In genomic region chr11:61906522-61906909, GRCh38 we compare ENCODE assay signal across 18 cellular contexts. TPM values are rescaled to one million over a fixed set of nuclear protein-coding genes. Genes with fewer than 3 reads are reported as not detected.
DNase-seq lines count a peak whose midpoint lies in the region; ATAC-seq, FAIRE-seq and TF ChIP-seq lines count a peak whose summit lies in the region.
"Had no signal": no experiment of that assay in that cellular context is flagged by ENCODE, and none has a peak within 500 bp of the region (broad histone marks: within the 10 kb centered on the region; RNA-seq: fewer than 3 reads in every experiment).

No MANE protein-coding gene starts in this region.

- peaks cover 26% of the 10 kb centered on the region for H3K4me1 Mint-ChIP-seq in nephron
- H3K4me1 Mint-ChIP-seq: B cell had no signal

- ATAC-seq in HepG2, result no peak
- ATAC-seq in right lobe of liver, result no peak
- ATAC-seq in GM21576 (IDR thresholded peaks at IDR 0.05; ENCODE audit: unreplicated experiment), result no peak
- ATAC-seq: CD8-positive, alpha-beta T cell had no signal

- no peak for TF ChIP-seq CTCF in HepG2 (CRISPR knock-in tag; IDR thresholded peaks at IDR 0.05)
- no peak for TF ChIP-seq CTCF in right lobe of liver (IDR thresholded peaks at IDR 0.05)
- no peak for TF ChIP-seq CTCF in HEK293 (tag by site-specific recombination; IDR thresholded peaks at IDR 0.05)
- no peak for TF ChIP-seq CTCF in nephron (IDR thresholded peaks at IDR 0.05; ENCODE audit: unreplicated experiment in 3 of 3)
- no peak for TF ChIP-seq CTCF in GM20000 (IDR thresholded peaks at IDR 0.05; ENCODE audit: extremely low read depth, missing control alignments)

- DNase-seq in HepG2 (ENCODE audit: low spot score), result no peak
- no peak for DNase-seq in right lobe of liver
- no peak for DNase-seq in NCI-H146 treated with DMSO at 0.1 percent for 48 hours (lab: John Stamatoyannopoulos, UW; ENCODE audit: unreplicated experiment)
- DNase-seq in GM20000 (ENCODE audit: low spot score), result no peak
- DNase-seq: Caco-2; CD8-positive, alpha-beta T cell; DND-41; GDM1; H7 had no signal

- 89% methylated on average over 7 of the region's 14 CpGs for WGBS in HepG2 (ENCODE audit: low lambda C conversion rate)
- WGBS in right lobe of liver (ENCODE audit: insufficient coverage, low coverage, low lambda C conversion rate, missing lambda C conversion rate), result no CpG with 5 or more reads among the region's 14 CpGs

- peaks cover 1 to 8% of the 10 kb centered on the region in 2 experiments; a peak in 2 of 5 replicates for H3K27me3 ChIP-seq in HepG2 (ENCODE audit: control insufficient read depth in 1 of 2, insufficient read depth in 2 of 2, low read length in 2 of 2)
- no peaks in the 10 kb centered on the region for H3K27me3 ChIP-seq in right lobe of liver

- H3K4me3 Mint-ChIP-seq in nephron, result no peak overlapping the region
- H3K4me3 Mint-ChIP-seq: B cell; CD14-positive monocyte; CD8-positive, alpha-beta T cell had no signal

- no peaks in the 10 kb centered on the region for H3K9me3 Mint-ChIP-seq in nephron
- H3K9me3 Mint-ChIP-seq: CD8-positive, alpha-beta T cell had no signal

- no peak overlapping the region for H3K27ac ChIP-seq in HepG2 (ENCODE audit: extremely low read length, insufficient read depth, low read length)
- no peak overlapping the region for H3K27ac ChIP-seq in right lobe of liver
- H3K27ac ChIP-seq in HEK293 (ENCODE audit: extremely low read depth, low read depth, low read length), result no peak overlapping the region

- peaks cover 18% of the 10 kb centered on the region for H3K36me3 Mint-ChIP-seq in nephron (ENCODE audit: low read depth)
- H3K36me3 Mint-ChIP-seq: CD14-positive monocyte; CD8-positive, alpha-beta T cell had no signal

- no peaks in the 10 kb centered on the region for H3K36me3 ChIP-seq in HepG2 (replicated peaks in 1 of 2; ENCODE audit: control insufficient read depth in 1 of 2, insufficient read depth in 2 of 2, low read length in 2 of 2)
- no peaks in the 10 kb centered on the region for H3K36me3 ChIP-seq in right lobe of liver
- peaks cover 0 to 6% of the 10 kb centered on the region in 2 experiments; a peak in 1 of 3 replicates for H3K36me3 ChIP-seq in HEK293 (ENCODE audit: control insufficient read depth in 2 of 2, insufficient read depth in 1 of 2, low read length in 2 of 2)

- intact Hi-C loops in HepG2 (cut with micrococcal nuclease; ENCODE audit: unreplicated experiment) (no loop called here), right lobe of liver (cut with DNase I) (loop anchor here in 1 of 2 donors (10.0 kb wide), 1 partner anchor 168 kb away; no protein-coding TSS in a partner anchor)

- no peak for FAIRE-seq in HepG2 (lab: Jason Lieb, UNC)
- FAIRE-seq: A204.1, GM12892, GM19239 had no signal

- H3K9ac ChIP-seq in HepG2 (ENCODE audit: insufficient read depth, low read depth, low read length), result no peak overlapping the region

- no peak for TF ChIP-seq POLR2A in HepG2 (IDR thresholded peaks at IDR 0.05; ENCODE audit: insufficient read depth in 1 of 2, low read depth in 2 of 2, low read length in 2 of 2)
- no peak for TF ChIP-seq POLR2A in right lobe of liver (IDR thresholded peaks at IDR 0.05)

- no TSS peak for BruUV-seq in HepG2 (replicated peaks; lab: Mats Ljungman, UMichigan)

- TF ChIP-seq EP300 in HepG2 (IDR thresholded peaks at IDR 0.05; ENCODE audit: low read depth in 2 of 2, low read length in 2 of 2) (no peak), HepG2 (CRISPR knock-in tag; IDR thresholded peaks at IDR 0.05; ENCODE audit: borderline replicate concordance) (no peak)

- H3K4me3 ChIP-seq in HepG2 (replicated peaks in 1 of 3; ENCODE audit: insufficient read depth in 1 of 3, low read depth in 2 of 3, low read length in 3 of 3), result no peak overlapping the region
- no peak overlapping the region for H3K4me3 ChIP-seq in right lobe of liver
- H3K4me3 ChIP-seq in HEK293 (ENCODE audit: low read depth, low read length), result no peak overlapping the region

- H3K79me2 ChIP-seq in HepG2 (ENCODE audit: insufficient read depth, low read length), result no peaks in the 10 kb centered on the region

- H3K9me3 ChIP-seq in HepG2 (ENCODE audit: low read length) (no peaks in the 10 kb centered on the region), right lobe of liver (no peaks in the 10 kb centered on the region), HEK293 (ENCODE audit: control insufficient read depth, insufficient read depth, low read depth, low read length) (no peaks in the 10 kb centered on the region)
- H3K9me3 ChIP-seq: Caco-2 had no signal

- no peak overlapping the region for H3K4me2 ChIP-seq in HepG2 (ENCODE audit: low read depth, low read length)

- H2AFZ ChIP-seq in HepG2 (ENCODE audit: low read length), result no peak overlapping the region

- peaks cover 38% of the 10 kb centered on the region for H3K4me1 ChIP-seq in HepG2 (ENCODE audit: insufficient read depth, low read length)
- no peaks in the 10 kb centered on the region for H3K4me1 ChIP-seq in right lobe of liver
- H3K4me1 ChIP-seq in HEK293 (ENCODE audit: control insufficient read depth, insufficient read depth, low read length), result no peaks in the 10 kb centered on the region
- H3K4me1 ChIP-seq: Caco-2 had no signal

- H3K27ac Mint-ChIP-seq in nephron, result peak overlapping the region in 2 of 3 experiments; percentile 33 to 58
- H3K27ac Mint-ChIP-seq: B cell; CD14-positive monocyte; CD8-positive, alpha-beta T cell had no signal

- POLR2A ChIA-PET in HepG2 (lab: Yijun Ruan, JAX) (interaction anchor here (1.0 kb wide), 1 partner anchor 17 kb away, joined by 4 read pairs; no protein-coding TSS in a partner anchor), HEK293 (lab: Yijun Ruan, JAX) (no interaction called here)

- no peak for TF ChIP-seq RAD21 in HepG2 (CRISPR knock-in tag; IDR thresholded peaks at IDR 0.05)

- H3K27me3 Mint-ChIP-seq in nephron (ENCODE audit: low read depth), result no peaks in the 10 kb centered on the region

- no peaks in the 10 kb centered on the region for H4K20me1 ChIP-seq in HepG2 (ENCODE audit: insufficient read depth, low read length)

- in situ Hi-C loops in HepG2 (cut with HindIII; ENCODE audit: extremely low pct_ligation_motif_present, low pct_unique_long_range_greater_than_20kb), result no loop called here

- CTCF ChIA-PET in HepG2 (lab: Yijun Ruan, JAX; ENCODE audit: low intra/inter-chr PET ratio, low total read pairs) (no interaction called here), HEK293 (lab: Yijun Ruan, JAX) (interaction anchor here (1.3 kb wide), 1 partner anchor 8 kb away, joined by 4 read pairs; no protein-coding TSS in a partner anchor)

RNA-seq across cellular contexts. Expression of gene RAB3IL1, which starts 10.8 kb away (rescaled TPM):
- 1.2 and 1.3 TPM in 2 replicates for total RNA-seq in HepG2 (2016; rRNA removed; fragmentation: Illumina TruSeq; extraction: Trizol)
- total RNA-seq in HepG2 (2016; cell fraction: cytosol; rRNA removed; fragmentation: Illumina TruSeq; extraction: Trizol; ENCODE audit: low read depth), result 0.61 and 2.5 TPM in 2 replicates
- total RNA-seq in HepG2 (2016; cell fraction: insoluble cytoplasmic fraction; rRNA removed; fragmentation: Illumina TruSeq; extraction: Trizol), result 1.2 and 1.4 TPM in 2 replicates
- total RNA-seq in HepG2 (2016; cell fraction: membrane; rRNA removed; fragmentation: Illumina TruSeq; extraction: Trizol), result 1.2 and 1.4 TPM in 2 replicates
- total RNA-seq in HepG2 (2016; cell fraction: nucleus; rRNA removed; fragmentation: Illumina TruSeq; extraction: Trizol), result 0.72 and 0.84 TPM in 2 replicates
- 2.0 and 2.2 TPM in 2 replicates for polyA plus RNA-seq in HepG2 (2011; rRNA removed)
- 1.3 and 3.0 TPM in 2 replicates for polyA plus RNA-seq in HepG2 (2011; cell fraction: cytosol; rRNA removed)
- polyA plus RNA-seq in HepG2 (2011; cell fraction: nucleus; rRNA removed), result 2.5 and 3.7 TPM in 2 replicates
- 1.4 and 2.3 TPM in 2 replicates for polyA plus RNA-seq in HepG2 (2012)
- 1.5 and 1.7 TPM in 2 replicates for polyA plus RNA-seq in HepG2 (2016; cell fraction: cytosol; fragmentation: Illumina TruSeq; extraction: Trizol; ENCODE audit: low read depth)
- 1.9 and 2.5 TPM in 2 replicates for polyA plus RNA-seq in HepG2 (2016; cell fraction: insoluble cytoplasmic fraction; fragmentation: Illumina TruSeq; extraction: Trizol; ENCODE audit: low read depth)
- polyA plus RNA-seq in HepG2 (2016; cell fraction: membrane; fragmentation: Illumina TruSeq; extraction: Trizol; ENCODE audit: low read depth), result 1.9 and 2.3 TPM in 2 replicates
- 2.9 and 6.6 TPM in 2 replicates for polyA plus RNA-seq in HepG2 (2016; cell fraction: nucleus; fragmentation: Illumina TruSeq; extraction: Trizol; ENCODE audit: insufficient read depth, low read depth)
- polyA minus RNA-seq in HepG2 (2011; rRNA and poly(A)+ RNA removed; ENCODE audit: low replicate concordance), result 2.6 and 7.7 TPM in 2 replicates
- polyA minus RNA-seq in HepG2 (2011; cell fraction: cytosol; rRNA and poly(A)+ RNA removed), result 2.8 and 11.9 TPM in 2 replicates
- polyA minus RNA-seq in HepG2 (2011; cell fraction: nucleus; rRNA and poly(A)+ RNA removed), result 1.1 and 1.3 TPM in 2 replicates
- 1 to 10 TPM; 3.2 to 9.1 (median 4.2) TPM for total RNA-seq in right lobe of liver
- total RNA-seq: B cell; CD8-positive, alpha-beta T cell had no signal
- polyA plus RNA-seq: CD14-positive monocyte had no signal

RNA-seq across cellular contexts. Expression of gene FADS3, which starts 15.2 kb away (rescaled TPM):
- 4.5 and 13.4 TPM in 2 replicates for total RNA-seq in HepG2 (2016; rRNA removed; fragmentation: Illumina TruSeq; extraction: Trizol)
- 8.3 and 10.6 TPM in 2 replicates for total RNA-seq in HepG2 (2016; cell fraction: cytosol; rRNA removed; fragmentation: Illumina TruSeq; extraction: Trizol; ENCODE audit: low read depth)
- total RNA-seq in HepG2 (2016; cell fraction: insoluble cytoplasmic fraction; rRNA removed; fragmentation: Illumina TruSeq; extraction: Trizol), result 3.4 and 13.2 TPM in 2 replicates
- 7.7 and 10.7 TPM in 2 replicates for total RNA-seq in HepG2 (2016; cell fraction: membrane; rRNA removed; fragmentation: Illumina TruSeq; extraction: Trizol)
- total RNA-seq in HepG2 (2016; cell fraction: nucleus; rRNA removed; fragmentation: Illumina TruSeq; extraction: Trizol), result 12.9 and 21.0 TPM in 2 replicates
- polyA plus RNA-seq in HepG2 (2011; rRNA removed), result 23.2 and 36.6 TPM in 2 replicates
- polyA plus RNA-seq in HepG2 (2011; cell fraction: cytosol; rRNA removed), result 13.7 and 17.5 TPM in 2 replicates
- polyA plus RNA-seq in HepG2 (2011; cell fraction: nucleus; rRNA removed), result 236 and 242 TPM in 2 replicates
- 5.1 and 11.5 TPM in 2 replicates for polyA plus RNA-seq in HepG2 (2012)
- 8.0 and 9.6 TPM in 2 replicates for polyA plus RNA-seq in HepG2 (2016; cell fraction: cytosol; fragmentation: Illumina TruSeq; extraction: Trizol; ENCODE audit: low read depth)
- polyA plus RNA-seq in HepG2 (2016; cell fraction: insoluble cytoplasmic fraction; fragmentation: Illumina TruSeq; extraction: Trizol; ENCODE audit: low read depth), result 4.7 and 5.0 TPM in 2 replicates
- polyA plus RNA-seq in HepG2 (2016; cell fraction: membrane; fragmentation: Illumina TruSeq; extraction: Trizol; ENCODE audit: low read depth), result 7.9 and 9.0 TPM in 2 replicates
- 36.8 and 37.1 TPM in 2 replicates for polyA plus RNA-seq in HepG2 (2016; cell fraction: nucleus; fragmentation: Illumina TruSeq; extraction: Trizol; ENCODE audit: insufficient read depth, low read depth)
- 30.7 and 67.4 TPM in 2 replicates for polyA minus RNA-seq in HepG2 (2011; rRNA and poly(A)+ RNA removed; ENCODE audit: low replicate concordance)
- polyA minus RNA-seq in HepG2 (2011; cell fraction: cytosol; rRNA and poly(A)+ RNA removed), result 10.5 and 13.0 TPM in 2 replicates
- polyA minus RNA-seq in HepG2 (2011; cell fraction: nucleus; rRNA and poly(A)+ RNA removed), result 10.9 and 15.8 TPM in 2 replicates
- total RNA-seq in right lobe of liver, result 10 to 100 TPM; 13.0 to 69.8 (median 22.7) TPM

RNA-seq across cellular contexts. Expression of gene BEST1, which starts 43.6 kb away (rescaled TPM):
- total RNA-seq in HepG2 (2016; rRNA removed; fragmentation: Illumina TruSeq; extraction: Trizol), result 0.09 TPM in 1 of 2 replicates, not detected in the other
- 0.09 and 0.10 TPM in 2 replicates for total RNA-seq in HepG2 (2016; cell fraction: cytosol; rRNA removed; fragmentation: Illumina TruSeq; extraction: Trizol; ENCODE audit: low read depth)
- 0.09 TPM in 1 of 2 replicates, not detected in the other for total RNA-seq in HepG2 (2016; cell fraction: insoluble cytoplasmic fraction; rRNA removed; fragmentation: Illumina TruSeq; extraction: Trizol)
- total RNA-seq in HepG2 (2016; cell fraction: membrane; rRNA removed; fragmentation: Illumina TruSeq; extraction: Trizol), result 0.06 and 0.07 TPM in 2 replicates
- total RNA-seq in HepG2 (2016; cell fraction: nucleus; rRNA removed; fragmentation: Illumina TruSeq; extraction: Trizol), result 0.13 and 0.16 TPM in 2 replicates
- polyA plus RNA-seq in HepG2 (2011; rRNA removed), result 0.65 and 2.3 TPM in 2 replicates
- polyA plus RNA-seq in HepG2 (2011; cell fraction: cytosol; rRNA removed), result 0.24 and 0.96 TPM in 2 replicates
- 2.9 and 8.0 TPM in 2 replicates for polyA plus RNA-seq in HepG2 (2011; cell fraction: nucleus; rRNA removed)
- polyA plus RNA-seq in HepG2 (2012), result 1.1 and 1.9 TPM in 2 replicates
- 1.3 and 1.4 TPM in 2 replicates for polyA plus RNA-seq in HepG2 (2016; cell fraction: cytosol; fragmentation: Illumina TruSeq; extraction: Trizol; ENCODE audit: low read depth)
- polyA plus RNA-seq in HepG2 (2016; cell fraction: insoluble cytoplasmic fraction; fragmentation: Illumina TruSeq; extraction: Trizol; ENCODE audit: low read depth), result 0.07 TPM in 1 of 2 replicates, not detected in the other
- 0.37 and 0.43 TPM in 2 replicates for polyA plus RNA-seq in HepG2 (2016; cell fraction: membrane; fragmentation: Illumina TruSeq; extraction: Trizol; ENCODE audit: low read depth)
- not detected in 2 replicates for polyA plus RNA-seq in HepG2 (2016; cell fraction: nucleus; fragmentation: Illumina TruSeq; extraction: Trizol; ENCODE audit: insufficient read depth, low read depth)
- 0.28 and 1.6 TPM in 2 replicates for polyA minus RNA-seq in HepG2 (2011; rRNA and poly(A)+ RNA removed; ENCODE audit: low replicate concordance)
- 0.44 and 0.79 TPM in 2 replicates for polyA minus RNA-seq in HepG2 (2011; cell fraction: cytosol; rRNA and poly(A)+ RNA removed)
- polyA minus RNA-seq in HepG2 (2011; cell fraction: nucleus; rRNA and poly(A)+ RNA removed), result 1.7 and 6.0 TPM in 2 replicates
- 1 to 10 TPM in 3 of 6 experiments, under 1 TPM in 3; 0.55 to 2.3 (median 0.91) TPM for total RNA-seq in right lobe of liver
- total RNA-seq: HT1080 had no signal

Comparison
In these comparisons a context has a peak if more than half of its experiments do, and no peak if none do; other contexts are left out.
1. Of the 63 proteins assayed by ChIP-seq in both HepG2 and HEK293: peak only in HepG2: none; only in HEK293: PRDM10; in both: none; in neither: 62.